16 cellular contexts compared by ENCODE assay signal in genomic region chr4:98572697-98573096, GRCh38.
DNase-seq lines count a peak whose midpoint lies in the region; TF ChIP-seq lines count a peak whose summit lies in the region.
"Had no signal": no experiment of that assay in that cellular context is flagged by ENCODE, and none has a peak within 500 bp of the region (broad histone marks: within the 10 kb centered on the region; RNA-seq: fewer than 3 reads in every experiment).

No MANE protein-coding gene starts in this region.

- H3K4me1 Mint-ChIP-seq in glutamatergic neuron (ENCODE audit: low read depth, unreplicated experiment), result peaks cover 59% of the 10 kb centered on the region
- peaks cover 41% of the 10 kb centered on the region for H3K4me1 Mint-ChIP-seq in HFFc6 (ENCODE audit: low read depth)
- H3K4me1 Mint-ChIP-seq in endodermal cell, result peaks cover 20% of the 10 kb centered on the region

- DNase-seq in COR-L47 (lab: John Stamatoyannopoulos, UW) (peak; percentile 10), EH (ENCODE audit: low read depth) (peak; percentile 32), NCI-H774 (lab: John Stamatoyannopoulos, UW) (peak; percentile 29), glutamatergic neuron (no peak), HFFc6 (no peak), amniotic stem cell (lab: John Stamatoyannopoulos, UW) (no peak), endodermal cell (no peak)
- DNase-seq in activated CD4-positive, CD25-positive, alpha-beta regulatory T cell (lab: John Stamatoyannopoulos, UW), result no peak
- DNase-seq: activated CD4-positive, alpha-beta T cell treated with anti-CD3 and anti-CD28 coated beads, Interleukin-2, amount 50 U/mL, for 1 hour; Caco-2; colonic mucosa; GOT3 had no signal

- H3K27me3 ChIP-seq in endodermal cell (ENCODE audit: control insufficient read depth, insufficient read depth, low read length, poor library complexity, severe bottlenecking), result no peaks in the 10 kb centered on the region
- H3K27me3 ChIP-seq: colonic mucosa, gastroesophageal sphincter had no signal

- H3K36me3 ChIP-seq in endodermal cell (ENCODE audit: control insufficient read depth, insufficient read depth, low read length), result no peaks in the 10 kb centered on the region
- H3K36me3 ChIP-seq: colonic mucosa, gastroesophageal sphincter had no signal

- TF ChIP-seq CTCF in glutamatergic neuron (IDR thresholded peaks at IDR 0.05; ENCODE audit: partially characterized antibody, unreplicated experiment), result no peak
- TF ChIP-seq CTCF in HFFc6 (IDR thresholded peaks at IDR 0.05), result no peak
- TF ChIP-seq CTCF in endodermal cell (conservative IDR thresholded peaks at IDR 0.05), result no peak

- H3K27ac Mint-ChIP-seq in glutamatergic neuron (ENCODE audit: unreplicated experiment), result peak overlapping the region; percentile 96
- H3K27ac Mint-ChIP-seq in HFFc6, result no peak overlapping the region
- H3K27ac Mint-ChIP-seq in endodermal cell, result no peak overlapping the region

- H3K4me3 ChIP-seq in endodermal cell (ENCODE audit: low read length), result no peak overlapping the region
- H3K4me3 ChIP-seq: colonic mucosa, gastroesophageal sphincter, K562, skin epidermis had no signal

- H3K9me3 Mint-ChIP-seq in glutamatergic neuron (ENCODE audit: unreplicated experiment), result peaks cover 7% of the 10 kb centered on the region
- H3K9me3 Mint-ChIP-seq in HFFc6, result no peaks in the 10 kb centered on the region
- no peaks in the 10 kb centered on the region for H3K9me3 Mint-ChIP-seq in endodermal cell

- H3K9ac ChIP-seq in endodermal cell (ENCODE audit: extremely low read depth, low read length, poor library complexity, severe bottlenecking), result no peak overlapping the region
- H3K9ac ChIP-seq: parathyroid adenoma had no signal

- H3K27me3 Mint-ChIP-seq in glutamatergic neuron (ENCODE audit: unreplicated experiment), result no peaks in the 10 kb centered on the region
- peaks cover 4% of the 10 kb centered on the region; the same call in 1 of the 2 replicates for H3K27me3 Mint-ChIP-seq in HFFc6 (ENCODE audit: insufficient read depth)
- no peaks in the 10 kb centered on the region for H3K27me3 Mint-ChIP-seq in endodermal cell (ENCODE audit: insufficient read depth)

- H3K4me3 Mint-ChIP-seq in glutamatergic neuron (ENCODE audit: unreplicated experiment), result peak overlapping the region; percentile 66
- no peak overlapping the region for H3K4me3 Mint-ChIP-seq in HFFc6
- H3K4me3 Mint-ChIP-seq in endodermal cell, result no peak overlapping the region

- no peak overlapping the region for H3K27ac ChIP-seq in endodermal cell (ENCODE audit: low read depth, low read length)
- H3K27ac ChIP-seq: colonic mucosa, gastroesophageal sphincter, parathyroid adenoma, skin epidermis had no signal

- H3K4me1 ChIP-seq in endodermal cell (ENCODE audit: control insufficient read depth, insufficient read depth, low read length), result peaks cover 2% of the 10 kb centered on the region
- H3K4me1 ChIP-seq: Caco-2, colonic mucosa had no signal

- H3K36me3 Mint-ChIP-seq in glutamatergic neuron (ENCODE audit: unreplicated experiment) (no peaks in the 10 kb centered on the region), HFFc6 (ENCODE audit: low read depth) (peaks cover 36% of the 10 kb centered on the region), endodermal cell (ENCODE audit: low read depth) (no peaks in the 10 kb centered on the region)

- 78 to 90% methylated on average over 1 to 2 of the region's 2 CpGs for WGBS in endodermal cell (ENCODE audit: insufficient coverage in 1 of 2, insufficient read length in 1 of 2), 2 experiments

- H3K9me3 ChIP-seq in endodermal cell (ENCODE audit: control insufficient read depth, low read length), result peaks cover 4% of the 10 kb centered on the region
- H3K9me3 ChIP-seq: Caco-2, colonic mucosa, gastroesophageal sphincter had no signal

Comparison
In these comparisons a context has a peak if more than half of its experiments do, and no peak if none do; other contexts are left out.
1. DNase-seq: peak in COR-L47 (single experiment), EH (single experiment) and NCI-H774 (single experiment); none in glutamatergic neuron (single experiment), HFFc6 (single experiment), amniotic stem cell (single experiment), endodermal cell (single experiment) and activated CD4-positive, CD25-positive, alpha-beta regulatory T cell (0 of 4).